In the genomic region with DNA sequence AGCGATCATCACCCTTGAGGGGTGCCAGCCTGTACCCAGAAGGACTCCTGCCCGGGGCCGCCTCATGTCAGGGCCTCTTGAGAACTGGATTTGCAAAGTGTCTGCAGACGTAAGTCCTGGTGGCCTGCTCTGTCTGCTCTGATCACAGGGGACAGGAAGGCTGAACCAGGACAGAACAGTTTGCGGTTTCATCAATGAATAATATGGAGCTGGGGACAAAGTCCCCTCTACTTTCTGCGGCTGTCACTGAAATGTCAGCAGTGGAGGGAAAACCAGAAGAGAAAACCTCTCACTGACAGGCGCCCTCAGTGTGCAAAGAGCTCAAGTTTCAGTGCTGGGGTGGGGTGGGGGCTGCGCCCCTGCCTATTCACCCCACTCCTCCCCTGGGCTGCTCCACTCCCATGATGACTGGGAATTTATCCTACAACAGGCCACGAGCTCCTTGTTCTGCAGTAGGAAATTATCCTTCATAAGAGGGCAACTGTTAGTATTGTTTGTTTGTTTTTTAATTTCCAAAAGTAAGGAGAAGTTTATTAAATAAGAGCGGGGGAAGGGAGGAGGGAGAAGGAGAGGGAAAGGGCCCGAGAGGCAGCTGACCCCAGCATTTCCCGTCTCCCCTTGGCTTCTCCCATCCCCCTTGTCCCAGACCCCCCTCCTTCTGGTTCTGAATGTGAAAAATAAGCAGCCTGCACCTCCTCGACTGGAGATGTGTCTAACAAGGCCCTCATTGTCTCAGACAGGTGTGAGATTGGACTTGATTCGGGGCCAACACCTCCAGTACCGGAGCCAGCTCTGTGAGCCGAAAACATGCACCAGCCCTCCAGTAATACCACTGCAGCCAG, we compare ENCODE assay signal across 18 cellular contexts.
DNase-seq lines count a peak whose midpoint lies in the region; FAIRE-seq and TF ChIP-seq lines count a peak whose summit lies in the region.
"Had no signal": no experiment of that assay in that cellular context is flagged by ENCODE, and none has a peak within 500 bp of the region (broad histone marks: within the 10 kb centered on the region; RNA-seq: fewer than 3 reads in every experiment).

No MANE protein-coding gene starts in this region.

- WGBS in thymus: 91% methylated on average over 16 of the region's 16 CpGs

- no peak overlapping the region for H2AFZ ChIP-seq in keratinocyte (ENCODE audit: control insufficient read depth, low read length)

- H3K27me3 Mint-ChIP-seq in activated T-cell treated with anti-CD3 and anti-CD28 coated beads, Interleukin-2, amount 50 U/mL, for 24 hours: no peaks in the 10 kb centered on the region
- H3K27me3 Mint-ChIP-seq in activated T-helper 2 cell treated with anti-CD3 and anti-CD28 coated beads, Interferon-gamma antibody, Interleukin-2, Interleukin-4, amounts not matched to agents 10 μg/mL and 5 μg/mL and 100 μg/mL, durations not matched to agents 14 hours and 24 hours and 36 hours (ENCODE audit: low read depth): no peaks in the 10 kb centered on the region
- no peaks in the 10 kb centered on the region for H3K27me3 Mint-ChIP-seq in Calu3 (ENCODE audit: unreplicated experiment)
- H3K27me3 Mint-ChIP-seq: activated CD4-positive, alpha-beta T cell treated with anti-CD3 and anti-CD28 coated beads, Interleukin-2, amount 10 ng/mL, durations not matched to agents 7 days and 5 days had no signal

- peaks cover 33% of the 10 kb centered on the region for H3K79me2 ChIP-seq in keratinocyte (ENCODE audit: control insufficient read depth, insufficient read depth, low read length)

- peaks cover 2% of the 10 kb centered on the region for H3K9me1 ChIP-seq in keratinocyte (ENCODE audit: control insufficient read depth, extremely low read depth, insufficient read depth, low read length)

- peak overlapping the region; percentile 10 for H3K9ac ChIP-seq in keratinocyte (ENCODE audit: control insufficient read depth, extremely low read depth, insufficient read depth, low read length)
- H3K9ac ChIP-seq: KMS-11 had no signal

- CTCF ChIA-PET in Calu3 (lab: Charles Lee): no interaction called here

- peaks cover 88% of the 10 kb centered on the region for H3K4me1 ChIP-seq in keratinocyte (ENCODE audit: control insufficient read depth, extremely low read depth, insufficient read depth, low read length)
- H3K4me1 ChIP-seq in thymus (ENCODE audit: control insufficient read depth, insufficient read depth, low read length): no peaks in the 10 kb centered on the region

- H3K27ac ChIP-seq in keratinocyte (ENCODE audit: control insufficient read depth, insufficient read depth, low read length): peak overlapping the region; percentile 71
- peak overlapping the region; percentile 47 for H3K27ac ChIP-seq in thymus (ENCODE audit: low read depth)
- H3K27ac ChIP-seq: heart left ventricle, KMS-11 had no signal

- peaks cover 34 to 67% of the 10 kb centered on the region in 2 experiments for H3K36me3 ChIP-seq in keratinocyte (ENCODE audit: control insufficient read depth in 2 of 2, extremely low read depth in 1 of 2, insufficient read depth in 2 of 2, low read length in 2 of 2)
- peaks cover 91% of the 10 kb centered on the region for H3K36me3 ChIP-seq in thymus (ENCODE audit: control insufficient read depth, insufficient read depth)

- no TSS peak for BruUV-seq in Calu3 (replicated peaks; lab: Mats Ljungman, UMichigan)

- H3K4me3 ChIP-seq in keratinocyte (ENCODE audit: control insufficient read depth in 2 of 3, extremely low read depth in 1 of 3, insufficient read depth in 2 of 3, low read depth in 1 of 3, low read length in 3 of 3): no peak overlapping the region
- H3K4me3 ChIP-seq in thymus (ENCODE audit: low read length): no peak overlapping the region
- H3K4me3 ChIP-seq: A549, heart left ventricle had no signal

- peaks cover 99% of the 10 kb centered on the region for H3K36me3 Mint-ChIP-seq in activated T-cell treated with anti-CD3 and anti-CD28 coated beads, Interleukin-2, amount 50 U/mL, for 24 hours (ENCODE audit: low read depth)
- peaks cover 95% of the 10 kb centered on the region for H3K36me3 Mint-ChIP-seq in activated T-helper 2 cell treated with anti-CD3 and anti-CD28 coated beads, Interferon-gamma antibody, Interleukin-2, Interleukin-4, amounts not matched to agents 10 μg/mL and 5 μg/mL and 100 μg/mL, durations not matched to agents 14 hours and 24 hours and 36 hours (ENCODE audit: low read depth)
- H3K36me3 Mint-ChIP-seq in Calu3 (ENCODE audit: insufficient read depth, unreplicated experiment): peaks cover 63% of the 10 kb centered on the region

- no peaks in the 10 kb centered on the region for H3K9me3 ChIP-seq in keratinocyte (ENCODE audit: control insufficient read depth, low read depth, low read length)
- H3K9me3 ChIP-seq in thymus (ENCODE audit: control insufficient read depth): no peaks in the 10 kb centered on the region
- H3K9me3 ChIP-seq: A549, Caco-2, heart left ventricle had no signal

- DNase-seq in activated T-cell treated with anti-CD3 and anti-CD28 coated beads, Interleukin-2, amount 50 U/mL, for 24 hours: no peak
- DNase-seq in activated T-cell treated with anti-CD3 and anti-CD28 coated beads for 4 hours (no peak), keratinocyte (ENCODE audit: low read depth, low spot score) (no peak), DMS53 (lab: John Stamatoyannopoulos, UW) (no peak), Calu3 (no peak), GM13976 (ENCODE audit: low spot score) (no peak)
- no peak for DNase-seq in activated T-helper 2 cell treated with anti-CD3 and anti-CD28 coated beads, Interferon-gamma antibody, Interleukin-2, Interleukin-4, amounts not matched to agents 10 μg/mL and 5 μg/mL and 100 μg/mL, durations not matched to agents 14 hours and 24 hours and 36 hours (ENCODE audit: low spot score)
- DNase-seq: activated CD4-positive, alpha-beta T cell treated with anti-CD3 and anti-CD28 coated beads, Interleukin-2, amount 10 ng/mL, durations not matched to agents 7 days and 5 days; Caco-2; cerebellar nuclear complex; heart left ventricle; NK-92 treated with Interleukin-12 subunit alpha and Interleukin-12 subunit beta, amount 100 ng/mL, for 24 hours; Right ventricle myocardium superior; stimulated activated naive CD4-positive, alpha-beta T cell had no signal

- H3K4me1 Mint-ChIP-seq in activated T-cell treated with anti-CD3 and anti-CD28 coated beads, Interleukin-2, amount 50 U/mL, for 24 hours (ENCODE audit: low read depth): peaks cover 36% of the 10 kb centered on the region
- peaks cover 19% of the 10 kb centered on the region for H3K4me1 Mint-ChIP-seq in activated T-helper 2 cell treated with anti-CD3 and anti-CD28 coated beads, Interferon-gamma antibody, Interleukin-2, Interleukin-4, amounts not matched to agents 10 μg/mL and 5 μg/mL and 100 μg/mL, durations not matched to agents 14 hours and 24 hours and 36 hours (ENCODE audit: low read depth)
- H3K4me1 Mint-ChIP-seq in Calu3 (ENCODE audit: low read depth, unreplicated experiment): peaks cover 15% of the 10 kb centered on the region

- TF ChIP-seq CTCF in keratinocyte (optimal IDR thresholded peaks at IDR 0.05 in 1 of 3, IDR thresholded peaks at IDR 0.05 in 1 of 3, conservative IDR thresholded peaks at IDR 0.05 in 1 of 3; ENCODE audit: extremely low read depth in 1 of 3, insufficient read depth in 2 of 3, low read length in 3 of 3) (no peak), Calu3 (IDR thresholded peaks at IDR 0.05; ENCODE audit: unreplicated experiment) (no peak), GM13976 (IDR thresholded peaks at IDR 0.05; ENCODE audit: borderline replicate concordance, control extremely low read depth, extremely low read depth, insufficient read depth, missing control alignments) (no peak)

- H4K20me1 ChIP-seq in keratinocyte (ENCODE audit: control insufficient read depth, extremely low read depth, insufficient read depth, low read length): peaks cover 4% of the 10 kb centered on the region

- H3K27me3 ChIP-seq in keratinocyte (ENCODE audit: control insufficient read depth, extremely low read depth, insufficient read depth, low read length): no peaks in the 10 kb centered on the region
- no peaks in the 10 kb centered on the region for H3K27me3 ChIP-seq in thymus (ENCODE audit: control insufficient read depth, insufficient read depth)
- H3K27me3 ChIP-seq: heart left ventricle had no signal

- FAIRE-seq in keratinocyte (lab: Jason Lieb, UNC): no peak
- FAIRE-seq: A549, H54 had no signal

- no peak overlapping the region for H3K4me3 Mint-ChIP-seq in activated T-cell treated with anti-CD3 and anti-CD28 coated beads, Interleukin-2, amount 50 U/mL, for 24 hours
- no peak overlapping the region for H3K4me3 Mint-ChIP-seq in activated T-helper 2 cell treated with anti-CD3 and anti-CD28 coated beads, Interferon-gamma antibody, Interleukin-2, Interleukin-4, amounts not matched to agents 10 μg/mL and 5 μg/mL and 100 μg/mL, durations not matched to agents 14 hours and 24 hours and 36 hours (ENCODE audit: low read depth)
- H3K4me3 Mint-ChIP-seq in Calu3 (ENCODE audit: low read depth, unreplicated experiment): no peak overlapping the region
- H3K4me3 Mint-ChIP-seq: activated CD4-positive, alpha-beta T cell treated with anti-CD3 and anti-CD28 coated beads, Interleukin-2, amount 10 ng/mL, durations not matched to agents 7 days and 5 days had no signal

- H3K27ac Mint-ChIP-seq in activated T-cell treated with anti-CD3 and anti-CD28 coated beads, Interleukin-2, amount 50 U/mL, for 24 hours: peak overlapping the region; percentile 60
- peak overlapping the region; percentile 10 for H3K27ac Mint-ChIP-seq in activated T-helper 2 cell treated with anti-CD3 and anti-CD28 coated beads, Interferon-gamma antibody, Interleukin-2, Interleukin-4, amounts not matched to agents 10 μg/mL and 5 μg/mL and 100 μg/mL, durations not matched to agents 14 hours and 24 hours and 36 hours
- H3K27ac Mint-ChIP-seq in Calu3 (ENCODE audit: unreplicated experiment): no peak overlapping the region

- dilution Hi-C loops in keratinocyte (cut with MboI; ENCODE audit: extremely low pct_ligation_motif_present, low sequenced_read_pairs): no loop called here

- H3K9me3 Mint-ChIP-seq in activated T-cell treated with anti-CD3 and anti-CD28 coated beads, Interleukin-2, amount 50 U/mL, for 24 hours: no peaks in the 10 kb centered on the region
- no peaks in the 10 kb centered on the region for H3K9me3 Mint-ChIP-seq in activated T-helper 2 cell treated with anti-CD3 and anti-CD28 coated beads, Interferon-gamma antibody, Interleukin-2, Interleukin-4, amounts not matched to agents 10 μg/mL and 5 μg/mL and 100 μg/mL, durations not matched to agents 14 hours and 24 hours and 36 hours
- no peaks in the 10 kb centered on the region for H3K9me3 Mint-ChIP-seq in Calu3 (ENCODE audit: low read depth, unreplicated experiment)
- H3K9me3 Mint-ChIP-seq: activated CD4-positive, alpha-beta T cell treated with anti-CD3 and anti-CD28 coated beads, Interleukin-2, amount 10 ng/mL, durations not matched to agents 7 days and 5 days had no signal

- in situ Hi-C loops in GM13976 (cut with MboI; ENCODE audit: low sequenced_read_pairs, unreplicated experiment): no loop called here

- no peak overlapping the region for H3K4me2 ChIP-seq in keratinocyte (ENCODE audit: control insufficient read depth, extremely low read depth, insufficient read depth, low read depth, low read length)
- H3K4me2 ChIP-seq: A549, KMS-11 had no signal

- intact Hi-C loops in activated T-helper 2 cell treated with anti-CD3 and anti-CD28 coated beads, Interferon-gamma antibody, Interleukin-2, Interleukin-4, amounts not matched to agents 10 μg/mL and 5 μg/mL and 100 μg/mL, durations not matched to agents 14 hours and 24 hours and 36 hours (cut with micrococcal nuclease): no loop called here
- intact Hi-C loops in Calu3 (cut with micrococcal nuclease; ENCODE audit: unreplicated experiment): no loop called here
